In the genomic region with DNA sequence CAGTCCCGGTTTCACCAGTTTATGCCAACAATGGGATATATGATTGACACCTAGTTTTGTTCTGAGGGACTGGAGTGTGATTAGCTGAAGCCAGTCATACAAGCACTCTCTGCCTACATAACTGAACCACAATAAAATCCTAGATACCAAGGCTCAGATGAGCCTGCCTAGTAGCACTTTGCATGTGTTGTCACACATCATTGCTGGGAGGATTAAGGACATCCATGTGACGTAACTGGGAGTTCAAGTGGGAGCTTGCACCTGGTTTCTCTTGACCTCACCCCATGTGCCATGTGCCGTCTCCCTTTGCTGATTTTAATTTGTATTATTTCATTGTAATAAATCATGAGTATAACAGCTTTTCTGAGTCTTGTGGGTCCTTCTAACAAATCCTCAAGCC, we compare ENCODE assay signal across 17 cellular contexts.
DNase-seq lines count a peak whose midpoint lies in the region; ATAC-seq lines count a peak whose summit lies in the region.
"Had no signal": no experiment of that assay in that cellular context is flagged by ENCODE, and none has a peak within 500 bp of the region (broad histone marks: within the 10 kb centered on the region; RNA-seq: fewer than 3 reads in every experiment).

No MANE protein-coding gene starts in this region.

- H3K4me1 ChIP-seq in SJCRH30 = no peaks in the 10 kb centered on the region

- no peaks in the 10 kb centered on the region for H3K9me3 ChIP-seq in SJCRH30 (replicated peaks)
- H3K9me3 ChIP-seq: SK-N-SH had no signal

- H3K4me3 ChIP-seq in SJCRH30 = no peak overlapping the region

- H3K36me3 Mint-ChIP-seq in stimulated activated effector memory CD8-positive, alpha-beta T cell treated with anti-CD3 and anti-CD28 coated beads, Interleukin-12 subunit alpha, Interleukin-12 subunit beta, amount 100 ng/mL, for 72 hours = no peaks in the 10 kb centered on the region

- DNase-seq in NCI-H1417 (lab: John Stamatoyannopoulos, UW) (peak in 2 of 3 experiments; percentile 22 to 42), NCI-H1417 treated with DMSO at 0.1 percent for 48 hours (lab: John Stamatoyannopoulos, UW) (no peak), SJCRH30 (peak; percentile 26 to 62), UCSD-AML1 (lab: John Stamatoyannopoulos, UW; ENCODE audit: unreplicated experiment) (no peak), NCI-H446 treated with DMSO at 0.1 percent for 48 hours (lab: John Stamatoyannopoulos, UW) (no peak)
- no peak for DNase-seq in stimulated activated naive CD8-positive, alpha-beta T cell treated with anti-CD3 and anti-CD28 coated beads, Interleukin-15, Interleukin-2, amounts not matched to agents 100 U/mL and 50 U/mL, for 24 hours
- no peak for DNase-seq in stimulated activated naive CD8-positive, alpha-beta T cell treated with anti-CD3 and anti-CD28 coated beads, Interleukin-15, amount 100 ng/mL, for 72 hours
- no peak for DNase-seq in stimulated activated effector memory CD8-positive, alpha-beta T cell treated with anti-CD3 and anti-CD28 coated beads, Interleukin-12 subunit alpha, Interleukin-12 subunit beta, amount 100 ng/mL, for 72 hours (ENCODE audit: low spot score in 2 of 2)
- DNase-seq: COR-L47, MM.1S, NCI-H1092, NCI-H1694, NCI-H2107, NCI-H446, SK-N-SH had no signal

- H3K27me3 Mint-ChIP-seq in stimulated activated naive CD8-positive, alpha-beta T cell treated with anti-CD3 and anti-CD28 coated beads, Interleukin-15, amount 100 ng/mL, for 72 hours = peaks cover 6% of the 10 kb centered on the region
- H3K27me3 Mint-ChIP-seq: B cell had no signal

- no peak overlapping the region for H3K4me3 Mint-ChIP-seq in stimulated activated naive CD8-positive, alpha-beta T cell treated with anti-CD3 and anti-CD28 coated beads, Interleukin-15, amount 100 ng/mL, for 72 hours
- no peak overlapping the region for H3K4me3 Mint-ChIP-seq in stimulated activated effector memory CD8-positive, alpha-beta T cell treated with anti-CD3 and anti-CD28 coated beads, Interleukin-12 subunit alpha, Interleukin-12 subunit beta, amount 100 ng/mL, for 72 hours
- H3K4me3 Mint-ChIP-seq: B cell had no signal

- ATAC-seq in stimulated activated naive CD8-positive, alpha-beta T cell treated with anti-CD3 and anti-CD28 coated beads, Interleukin-15, Interleukin-2, amounts not matched to agents 100 U/mL and 50 U/mL, for 24 hours = peak; percentile 12
- ATAC-seq in stimulated activated naive CD8-positive, alpha-beta T cell treated with anti-CD3 and anti-CD28 coated beads, Interleukin-15, amount 100 ng/mL, for 72 hours = no peak
- ATAC-seq in stimulated activated effector memory CD8-positive, alpha-beta T cell treated with anti-CD3 and anti-CD28 coated beads, Interleukin-12 subunit alpha, Interleukin-12 subunit beta, amount 100 ng/mL, for 72 hours = peak; percentile 43
- ATAC-seq: Right ventricle myocardium inferior had no signal

- peaks cover 9% of the 10 kb centered on the region for H3K4me1 Mint-ChIP-seq in stimulated activated naive CD8-positive, alpha-beta T cell treated with anti-CD3 and anti-CD28 coated beads, Interleukin-15, amount 100 ng/mL, for 72 hours
- peaks cover 7% of the 10 kb centered on the region for H3K4me1 Mint-ChIP-seq in stimulated activated effector memory CD8-positive, alpha-beta T cell treated with anti-CD3 and anti-CD28 coated beads, Interleukin-12 subunit alpha, Interleukin-12 subunit beta, amount 100 ng/mL, for 72 hours

- no peaks in the 10 kb centered on the region for H3K9me3 Mint-ChIP-seq in stimulated activated naive CD8-positive, alpha-beta T cell treated with anti-CD3 and anti-CD28 coated beads, Interleukin-15, amount 100 ng/mL, for 72 hours
- peaks cover 2% of the 10 kb centered on the region for H3K9me3 Mint-ChIP-seq in stimulated activated effector memory CD8-positive, alpha-beta T cell treated with anti-CD3 and anti-CD28 coated beads, Interleukin-12 subunit alpha, Interleukin-12 subunit beta, amount 100 ng/mL, for 72 hours

- no peaks in the 10 kb centered on the region for H3K36me3 ChIP-seq in SJCRH30

- H3K27ac ChIP-seq in SJCRH30 = no peak overlapping the region

- H3K27ac Mint-ChIP-seq in stimulated activated naive CD8-positive, alpha-beta T cell treated with anti-CD3 and anti-CD28 coated beads, Interleukin-15, amount 100 ng/mL, for 72 hours = no peak overlapping the region
- no peak overlapping the region for H3K27ac Mint-ChIP-seq in stimulated activated effector memory CD8-positive, alpha-beta T cell treated with anti-CD3 and anti-CD28 coated beads, Interleukin-12 subunit alpha, Interleukin-12 subunit beta, amount 100 ng/mL, for 72 hours
- H3K27ac Mint-ChIP-seq: B cell had no signal

- H3K27me3 ChIP-seq in SJCRH30 = no peaks in the 10 kb centered on the region

Comparison
In these comparisons a context has a peak if more than half of its experiments do, and no peak if none do; other contexts are left out.
1. DNase-seq: peak in NCI-H1417 (2 of 3) and SJCRH30 (2 of 2); none in NCI-H1417 treated with DMSO at 0.1 percent for 48 hours (single experiment), stimulated activated naive CD8-positive, alpha-beta T cell treated with anti-CD3 and anti-CD28 coated beads, Interleukin-15, Interleukin-2, amounts not matched to agents 100 U/mL and 50 U/mL, for 24 hours (single experiment), stimulated activated naive CD8-positive, alpha-beta T cell treated with anti-CD3 and anti-CD28 coated beads, Interleukin-15, amount 100 ng/mL, for 72 hours (0 of 2), stimulated activated effector memory CD8-positive, alpha-beta T cell treated with anti-CD3 and anti-CD28 coated beads, Interleukin-12 subunit alpha, Interleukin-12 subunit beta, amount 100 ng/mL, for 72 hours (0 of 2), UCSD-AML1 (single experiment) and NCI-H446 treated with DMSO at 0.1 percent for 48 hours (single experiment).